Comparison of ENCODE assay signal across 8 cellular contexts in genomic region chr14:20343855-20344205, GRCh38. TPM values are rescaled to one million over a fixed set of nuclear protein-coding genes. Genes with fewer than 3 reads are reported as not detected.
DNase-seq lines count a peak whose midpoint lies in the region; ATAC-seq and TF ChIP-seq lines count a peak whose summit lies in the region.

No MANE protein-coding gene starts in this region.

- peaks cover 0 to 41% (median 6%) of the 10 kb centered on the region in 9 donors for H3K36me3 ChIP-seq in heart right ventricle
- peaks cover 0 to 38% of the 10 kb centered on the region in 2 donors for H3K36me3 ChIP-seq in gastroesophageal sphincter
- H3K36me3 ChIP-seq in skeletal muscle satellite cell (ENCODE audit: insufficient read depth, low read length), result peaks cover 17% of the 10 kb centered on the region

- WGBS in heart right ventricle, 2 donors, result 1% methylated on average over 3 of the region's 3 CpGs
- WGBS in gastroesophageal sphincter (ENCODE audit: low coverage in 1 of 2), 2 donors, result 0 to 7% methylated on average over 3 of the region's 3 CpGs

- H3K9ac ChIP-seq in skeletal muscle satellite cell (ENCODE audit: low read depth, low read length), result peak overlapping the region; percentile 92

- H3K27me3 ChIP-seq in heart right ventricle, result no peaks in the 10 kb centered on the region
- no peaks in the 10 kb centered on the region for H3K27me3 ChIP-seq in gastroesophageal sphincter
- peaks cover 3% of the 10 kb centered on the region for H3K27me3 ChIP-seq in skeletal muscle satellite cell (ENCODE audit: control insufficient read depth, insufficient read depth, low read length)

- DNase-seq in heart right ventricle, result no peak
- DNase-seq in cardiac septum (ENCODE audit: low spot score), result no peak
- DNase-seq in activated CD8-positive, alpha-beta memory T cell treated with anti-CD3 and anti-CD28 coated beads for 24 hours, result no peak
- DNase-seq in ureter (ENCODE audit: low spot score), result no peak

- H3K9me3 ChIP-seq in heart right ventricle, result no peaks in the 10 kb centered on the region
- no peaks in the 10 kb centered on the region for H3K9me3 ChIP-seq in gastroesophageal sphincter
- no peaks in the 10 kb centered on the region for H3K9me3 ChIP-seq in skeletal muscle satellite cell (replicated peaks; ENCODE audit: low read length)

- intact Hi-C loops in heart right ventricle (cut with DNase I), result loop anchor here in 7 of 10 donors (1.0 to 10.0 kb wide), 11 partner anchors 11 to 339 kb away; partner anchors contain the start of genes TEP1 (in 5 of the 7), APEX1 (in 4 of the 7), CCNB1IP1 (in 3 of the 7) and OSGEP (in 2 of the 7)
- intact Hi-C loops in cardiac septum (cut with DNase I), result loop anchor here (2.0 to 5.0 kb wide), 3 partner anchors 15 to 118 kb away; partner anchors contain the start of genes PIP4P1 and TEP1

- peak overlapping the region; percentile 50 to 87 (median 68) for H3K4me3 ChIP-seq in heart right ventricle
- H3K4me3 ChIP-seq in WI38 (ENCODE audit: low read depth, low read length), result peak overlapping the region; percentile 94
- H3K4me3 ChIP-seq in gastroesophageal sphincter, result peak overlapping the region; percentile 62 to 69
- H3K4me3 ChIP-seq in skeletal muscle satellite cell (ENCODE audit: low read length), result peak overlapping the region; percentile 80

- H3K4me1 ChIP-seq in heart right ventricle (peaks cover 0 to 16% (median 7%) of the 10 kb centered on the region in 9 donors), gastroesophageal sphincter (peaks cover 0 to 11% (median 5%) of the 10 kb centered on the region in 3 donors), skeletal muscle satellite cell (ENCODE audit: control insufficient read depth, insufficient read depth, low read length) (peaks cover 4% of the 10 kb centered on the region)

- TF ChIP-seq CTCF in heart right ventricle (IDR thresholded peaks at IDR 0.05) (no peak), WI38 (IDR thresholded peaks at IDR 0.05; ENCODE audit: low read depth, low read length) (no peak), gastroesophageal sphincter (IDR thresholded peaks at IDR 0.05) (peak in 1 of 4 experiments; percentile 5)

- ATAC-seq in heart right ventricle (no peak), gastroesophageal sphincter (no peak), HG03442 (IDR thresholded peaks at IDR 0.05; ENCODE audit: unreplicated experiment) (no peak)

- TF ChIP-seq EP300 in gastroesophageal sphincter (IDR thresholded peaks at IDR 0.05), result no peak

- TF ChIP-seq POLR2A in gastroesophageal sphincter (IDR thresholded peaks at IDR 0.05), result no peak

- H3K27ac ChIP-seq in heart right ventricle (peak overlapping the region in 9 of 10 donors; percentile 73 to 94 (median 90)), gastroesophageal sphincter (peak overlapping the region; percentile 75 to 98 (median 92))

- peak overlapping the region; percentile 85 for H3K4me2 ChIP-seq in skeletal muscle satellite cell (ENCODE audit: low read length)

RNA-seq across cellular contexts. Expression of gene PARP2, which starts 0.4 kb away (rescaled TPM):
- total RNA-seq in heart right ventricle (10 to 100 TPM; 13.6 to 18.4 (median 16.0) TPM), cardiac septum (15.2 TPM), gastroesophageal sphincter (10 to 100 TPM in 2 of 4 donors, 1 to 10 TPM in 2; 8.2 to 18.1 (median 9.9) TPM), ureter (20.6 TPM)
- 10 to 100 TPM; 13.5 to 19.5 TPM for polyA plus RNA-seq in heart right ventricle
- 11.6 and 12.2 TPM in 2 replicates for total RNA-seq in skeletal muscle satellite cell (2012; rRNA removed)

RNA-seq across cellular contexts. Expression of gene CCNB1IP1, which starts 10.8 kb away (rescaled TPM):
- total RNA-seq in heart right ventricle (10 to 100 TPM; 35.7 to 69.9 (median 56.0) TPM), cardiac septum (61.3 TPM), gastroesophageal sphincter (10 to 100 TPM; 33.4 to 64.8 (median 39.5) TPM), ureter (38.3 TPM)
- polyA plus RNA-seq in heart right ventricle, result 100 to 1,000 TPM; 105 to 126 TPM
- 25.9 and 30.1 TPM in 2 replicates for total RNA-seq in skeletal muscle satellite cell (2012; rRNA removed)

RNA-seq across cellular contexts. Expression of gene TTC5, which starts 38.1 kb away (rescaled TPM):
- 10 to 100 TPM in 7 of 10 donors, 1 to 10 TPM in 3; 6.3 to 14.0 (median 11.3) TPM for total RNA-seq in heart right ventricle
- polyA plus RNA-seq in heart right ventricle, result 1 to 10 TPM; 3.2 to 4.9 TPM
- total RNA-seq in cardiac septum, result 11.1 TPM
- total RNA-seq in gastroesophageal sphincter, result 10 to 100 TPM in 2 of 4 donors, 1 to 10 TPM in 2; 8.1 to 10.9 (median 10.0) TPM
- 12.7 and 12.9 TPM in 2 replicates for total RNA-seq in skeletal muscle satellite cell (2012; rRNA removed)
- total RNA-seq in ureter, result 26.6 TPM
